15 cellular contexts compared by ENCODE assay signal in genomic region chr2:107358362-107358761, GRCh38.
"Had no signal": no experiment of that assay in that cellular context is flagged by ENCODE, and none has a peak within 500 bp of the region (broad histone marks: within the 10 kb centered on the region; RNA-seq: fewer than 3 reads in every experiment).

No MANE protein-coding gene starts in this region.

- H3K27me3 ChIP-seq: sigmoid colon, tibial artery had no signal

- H3K36me3 ChIP-seq: sigmoid colon, tibial artery had no signal

- H3K9me3 ChIP-seq: mucosa of descending colon, sigmoid colon, tibial artery had no signal

- H3K4me1 ChIP-seq: sigmoid colon, tibial artery had no signal

- H3K27ac ChIP-seq: epithelial cell of prostate, sigmoid colon, tibial artery, VCaP had no signal

- H3K4me3 ChIP-seq: mucosa of descending colon, sigmoid colon, tibial artery had no signal

- DNase-seq: activated CD4-positive, alpha-beta T cell treated with anti-CD3 and anti-CD28 coated beads, Interleukin-2, amount 50 U/mL, for 1 hour; activated CD4-positive, CD25-positive, alpha-beta regulatory T cell treated with anti-CD3 and anti-CD28 coated beads, Interleukin-2, amount 50 U/mL, for 72 hours; activated CD8-positive, alpha-beta T cell treated with anti-CD3 and anti-CD28 coated beads, Interleukin-2, amount 10 ng/mL, durations not matched to agents 7 days and 5 days; activated gamma-delta T cell treated with Interleukin-2 at 50 U/mL for 16 hours; aorta; left cardiac atrium; mucosa of descending colon; retina; sigmoid colon; stimulated activated CD4-positive, alpha-beta T cell treated with anti-CD3 and anti-CD28 coated beads, Interleukin-4, amount 100 ng/mL, for 1 hour; substantia nigra; T-cell; tibial artery had no signal

- ATAC-seq: activated CD8-positive, alpha-beta T cell treated with anti-CD3 and anti-CD28 coated beads, Interleukin-2, amount 10 ng/mL, durations not matched to agents 7 days and 5 days; mucosa of descending colon; T-cell had no signal
